Comparison of ENCODE assay signal across 8 cellular contexts in genomic region chr9:113221003-113221799, GRCh38. TPM values are rescaled to one million over a fixed set of nuclear protein-coding genes. Genes with fewer than 3 reads are reported as not detected.
DNase-seq lines count a peak whose midpoint lies in the region; ATAC-seq, FAIRE-seq and TF ChIP-seq lines count a peak whose summit lies in the region.

Gene FKBP15 (minus strand): TSS chr9:113221277. CDS start chr9:113221243, 34 bp downstream.
Gene SLC31A1 (plus strand): TSS chr9:113221544. CDS start chr9:113256149, 34,605 bp downstream.

- in situ Hi-C loops in HepG2 (cut with HindIII; ENCODE audit: extremely low pct_ligation_motif_present, low pct_unique_long_range_greater_than_20kb), result no loop called here

- 1% methylated on average over 16 of the region's 65 CpGs for WGBS in HepG2 (ENCODE audit: low lambda C conversion rate)

- peaks cover 0 to 37% (median 13%) of the 10 kb centered on the region in 11 experiments; a peak in 10 of 22 replicates for H4K20me1 ChIP-seq in BLaER1 treated with 17β-estradiol and CSF1 and Interleukin-3, amounts not matched to agents 10 nM and 100 nM
- no peaks in the 10 kb centered on the region for H4K20me1 ChIP-seq in HepG2 (ENCODE audit: insufficient read depth, low read length)

- peak within 1 kb of the TSS; percentile 80 to 92 (median 88) for H3K9ac ChIP-seq in BLaER1 treated with 17β-estradiol and CSF1 and Interleukin-3, amounts not matched to agents 10 nM and 100 nM
- H3K9ac ChIP-seq in HepG2 (ENCODE audit: insufficient read depth, low read depth, low read length), result peak within 1 kb of the TSS; percentile 97

- POLR2A ChIA-PET in HepG2 (lab: Yijun Ruan, JAX), result interaction anchor here (0.6 to 2.8 kb wide), 21 partner anchors 9 to 741 kb away, joined by 3 to 40 read pairs (median 4); partner anchors contain the start of genes C9orf43, CDC26, POLE3 and PRPF4

- BruUV-seq in HepG2 (replicated peaks; lab: Mats Ljungman, UMichigan), result no TSS peak

- peaks cover 0 to 47% (median 28%) of the 10 kb centered on the region in 11 experiments; a peak in 17 of 22 replicates for H3K36me3 ChIP-seq in BLaER1 treated with 17β-estradiol and CSF1 and Interleukin-3, amounts not matched to agents 10 nM and 100 nM
- H3K36me3 ChIP-seq in HepG2 (replicated peaks in 1 of 2; ENCODE audit: control insufficient read depth in 1 of 2, insufficient read depth in 2 of 2, low read length in 2 of 2), result no peaks in the 10 kb centered on the region; a peak in 1 of 5 replicates

- H3K27me3 ChIP-seq in BLaER1 treated with 17β-estradiol and CSF1 and Interleukin-3, amounts not matched to agents 10 nM and 100 nM, result no peaks in the 10 kb centered on the region
- H3K27me3 ChIP-seq in HepG2 (ENCODE audit: control insufficient read depth in 1 of 2, insufficient read depth in 2 of 2, low read length in 2 of 2), result peaks cover 0 to 3% of the 10 kb centered on the region in 2 experiments; a peak in 1 of 5 replicates

- ATAC-seq in GM19351 (IDR thresholded peaks at IDR 0.05; ENCODE audit: unreplicated experiment) (peak; percentile 84), HG03521 (IDR thresholded peaks at IDR 0.05; ENCODE audit: unreplicated experiment) (peak; percentile 86), HepG2 (peak; percentile 90)

- peak within 1 kb of the TSS; percentile 88 to 99 (median 95) for H3K4me2 ChIP-seq in BLaER1 treated with 17β-estradiol and CSF1 and Interleukin-3, amounts not matched to agents 10 nM and 100 nM
- H3K4me2 ChIP-seq in HepG2 (ENCODE audit: low read depth, low read length), result peak within 1 kb of the TSS; percentile 85

- H3K27ac ChIP-seq in BLaER1 treated with 17β-estradiol and CSF1 and Interleukin-3, amounts not matched to agents 10 nM and 100 nM, result peak within 1 kb of the TSS; percentile 79 to 98 (median 85)
- peak within 1 kb of the TSS; percentile 86 for H3K27ac ChIP-seq in HepG2 (ENCODE audit: extremely low read length, insufficient read depth, low read length)

- TF ChIP-seq EP300 in HepG2 (IDR thresholded peaks at IDR 0.05; ENCODE audit: low read depth in 2 of 2, low read length in 2 of 2) (peak in 1 of 2 experiments; percentile 32; a peak in 1 of 4 replicates), HepG2 (CRISPR knock-in tag; IDR thresholded peaks at IDR 0.05; ENCODE audit: borderline replicate concordance) (no peak)

- peaks cover 45 to 68% (median 54%) of the 10 kb centered on the region in 10 experiments for H3K4me1 ChIP-seq in BLaER1 treated with 17β-estradiol and CSF1 and Interleukin-3, amounts not matched to agents 10 nM and 100 nM
- H3K4me1 ChIP-seq in HepG2 (ENCODE audit: insufficient read depth, low read length), result peaks cover 53% of the 10 kb centered on the region

- intact Hi-C loops in HepG2 (cut with micrococcal nuclease; ENCODE audit: unreplicated experiment), result loop anchor here (2.0 to 5.0 kb wide), 4 partner anchors 41 to 84 kb away; partner anchors contain the start of genes CDC26, PRPF4 and SLC31A2

- FAIRE-seq in HepG2 (lab: Jason Lieb, UNC), result peak; percentile 32

- H3K79me2 ChIP-seq in HepG2 (ENCODE audit: insufficient read depth, low read length), result peaks cover 83% of the 10 kb centered on the region

- TF ChIP-seq RAD21 in HepG2 (CRISPR knock-in tag; IDR thresholded peaks at IDR 0.05), result no peak

- no peak for TF ChIP-seq CTCF in HepG2 (CRISPR knock-in tag; IDR thresholded peaks at IDR 0.05)

- H3K9me3 ChIP-seq in BLaER1 treated with 17β-estradiol and CSF1 and Interleukin-3, amounts not matched to agents 10 nM and 100 nM (replicated peaks in 1 of 11), result no peaks in the 10 kb centered on the region
- no peaks in the 10 kb centered on the region for H3K9me3 ChIP-seq in HepG2 (ENCODE audit: low read length)

- peak; percentile 98 for DNase-seq in NCI-H748 (lab: John Stamatoyannopoulos, UW; ENCODE audit: unreplicated experiment)
- DNase-seq in activated CD4-positive, alpha-beta T cell treated with anti-CD3 and anti-CD28 coated beads, Interleukin-2, amount 50 U/mL, for 4 hours, result peak; percentile 94
- peak; percentile 99 for DNase-seq in dermis blood vessel endothelial cell
- peak; percentile 95 for DNase-seq in HepG2 (ENCODE audit: low spot score)
- DNase-seq in stimulated activated CD4-positive, alpha-beta T cell treated with anti-CD3 and anti-CD28 coated beads, Interleukin-4, amount 100 ng/mL, for 1 hour, result peak; percentile 96

- TF ChIP-seq POLR2A in HepG2 (IDR thresholded peaks at IDR 0.05; ENCODE audit: insufficient read depth in 1 of 2, low read depth in 2 of 2, low read length in 2 of 2), result peak; percentile 91 to 93

- CTCF ChIA-PET in HepG2 (lab: Yijun Ruan, JAX; ENCODE audit: low intra/inter-chr PET ratio, low total read pairs), result no interaction called here

- H2AFZ ChIP-seq in HepG2 (ENCODE audit: low read length), result peak within 1 kb of the TSS; percentile 58

- peak within 1 kb of the TSS; percentile 83 to 98 (median 90) for H3K4me3 ChIP-seq in BLaER1 treated with 17β-estradiol and CSF1 and Interleukin-3, amounts not matched to agents 10 nM and 100 nM
- peak within 1 kb of the TSS; percentile 90 to 92 (median 91) for H3K4me3 ChIP-seq in HepG2 (replicated peaks in 1 of 3; ENCODE audit: insufficient read depth in 1 of 3, low read depth in 2 of 3, low read length in 3 of 3)

TF ChIP-seq in HepG2, 621 proteins besides CTCF, POLR2A, EP300 and RAD21 (continues in another document):
- TF ChIP-seq, protein P1, sequence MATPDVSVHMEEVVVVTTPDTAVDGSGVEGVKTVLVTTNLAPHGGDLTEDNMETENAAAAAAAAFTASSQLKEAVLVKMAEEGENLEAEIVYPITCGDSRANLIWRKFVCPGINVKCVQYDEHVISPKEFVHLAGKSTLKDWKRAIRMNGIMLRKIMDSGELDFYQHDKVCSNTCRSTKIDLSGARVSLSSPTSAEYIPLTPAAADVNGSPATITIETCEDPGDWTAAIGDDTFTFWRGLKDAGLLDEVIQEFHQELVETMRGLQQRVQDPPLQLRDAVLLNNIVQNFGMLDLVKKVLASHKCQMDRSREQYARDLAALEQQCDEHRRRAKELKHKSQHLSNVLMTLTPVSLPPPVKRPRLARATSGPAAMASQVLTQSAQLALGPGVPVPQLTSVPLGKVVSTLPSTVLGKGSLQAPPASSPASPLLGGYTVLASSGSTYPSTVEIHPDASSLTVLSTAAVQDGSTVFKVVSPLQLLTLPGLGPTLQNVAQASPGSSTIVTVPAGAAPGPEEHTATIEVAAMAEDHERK (CRISPR knock-in tag; IDR thresholded peaks at IDR 0.05; ENCODE audit: low read depth), result 0 out of 2 replicates have a peak, but pooled peaks have one; percentile 11

RNA-seq across cellular contexts. Expression of gene FKBP15, which starts in this region (rescaled TPM):
- total RNA-seq in dermis blood vessel endothelial cell (18.7 and 25.3 TPM in 2 replicates), HepG2 (2016; rRNA removed; fragmentation: Illumina TruSeq; extraction: Trizol) (11.8 and 12.3 TPM in 2 replicates)
- 1.6 and 2.1 TPM in 2 replicates for total RNA-seq in HepG2 (2016; cell fraction: cytosol; rRNA removed; fragmentation: Illumina TruSeq; extraction: Trizol; ENCODE audit: low read depth)
- 11.1 and 11.2 TPM in 2 replicates for total RNA-seq in HepG2 (2016; cell fraction: insoluble cytoplasmic fraction; rRNA removed; fragmentation: Illumina TruSeq; extraction: Trizol)
- total RNA-seq in HepG2 (2016; cell fraction: membrane; rRNA removed; fragmentation: Illumina TruSeq; extraction: Trizol), result 2.8 and 3.5 TPM in 2 replicates
- 17.2 and 17.6 TPM in 2 replicates for total RNA-seq in HepG2 (2016; cell fraction: nucleus; rRNA removed; fragmentation: Illumina TruSeq; extraction: Trizol)
- 18.6 and 23.4 TPM in 2 replicates for polyA plus RNA-seq in HepG2 (2011; rRNA removed)
- 8.3 and 8.9 TPM in 2 replicates for polyA plus RNA-seq in HepG2 (2011; cell fraction: cytosol; rRNA removed)
- polyA plus RNA-seq in HepG2 (2011; cell fraction: nucleus; rRNA removed), result 26.9 and 27.4 TPM in 2 replicates
- polyA plus RNA-seq in HepG2 (2012), result 7.2 and 7.5 TPM in 2 replicates
- polyA plus RNA-seq in HepG2 (2016; cell fraction: cytosol; fragmentation: Illumina TruSeq; extraction: Trizol; ENCODE audit: low read depth), result 0.44 and 0.62 TPM in 2 replicates
- polyA plus RNA-seq in HepG2 (2016; cell fraction: insoluble cytoplasmic fraction; fragmentation: Illumina TruSeq; extraction: Trizol; ENCODE audit: low read depth), result 10.7 and 10.8 TPM in 2 replicates
- 1.1 and 1.2 TPM in 2 replicates for polyA plus RNA-seq in HepG2 (2016; cell fraction: membrane; fragmentation: Illumina TruSeq; extraction: Trizol; ENCODE audit: low read depth)
- 19.2 and 19.7 TPM in 2 replicates for polyA plus RNA-seq in HepG2 (2016; cell fraction: nucleus; fragmentation: Illumina TruSeq; extraction: Trizol; ENCODE audit: insufficient read depth, low read depth)
- 78.1 and 115 TPM in 2 replicates for polyA minus RNA-seq in HepG2 (2011; rRNA and poly(A)+ RNA removed; ENCODE audit: low replicate concordance)
- 9.3 and 13.0 TPM in 2 replicates for polyA minus RNA-seq in HepG2 (2011; cell fraction: cytosol; rRNA and poly(A)+ RNA removed)
- polyA minus RNA-seq in HepG2 (2011; cell fraction: nucleus; rRNA and poly(A)+ RNA removed), result 46.9 and 55.0 TPM in 2 replicates

RNA-seq across cellular contexts. Expression of gene SLC31A1, which starts in this region (rescaled TPM):
- total RNA-seq in dermis blood vessel endothelial cell (13.4 and 16.5 TPM in 2 replicates), HepG2 (2016; rRNA removed; fragmentation: Illumina TruSeq; extraction: Trizol) (45.9 and 70.0 TPM in 2 replicates)
- total RNA-seq in HepG2 (2016; cell fraction: cytosol; rRNA removed; fragmentation: Illumina TruSeq; extraction: Trizol; ENCODE audit: low read depth), result 7.1 and 7.4 TPM in 2 replicates
- total RNA-seq in HepG2 (2016; cell fraction: insoluble cytoplasmic fraction; rRNA removed; fragmentation: Illumina TruSeq; extraction: Trizol), result 48.2 and 69.3 TPM in 2 replicates
- total RNA-seq in HepG2 (2016; cell fraction: membrane; rRNA removed; fragmentation: Illumina TruSeq; extraction: Trizol), result 23.8 and 25.3 TPM in 2 replicates
- 54.0 and 61.5 TPM in 2 replicates for total RNA-seq in HepG2 (2016; cell fraction: nucleus; rRNA removed; fragmentation: Illumina TruSeq; extraction: Trizol)
- 51.3 and 62.9 TPM in 2 replicates for polyA plus RNA-seq in HepG2 (2011; rRNA removed)
- polyA plus RNA-seq in HepG2 (2011; cell fraction: cytosol; rRNA removed), result 44.6 and 59.9 TPM in 2 replicates
- 10.5 and 11.9 TPM in 2 replicates for polyA plus RNA-seq in HepG2 (2011; cell fraction: nucleus; rRNA removed)
- 69.2 and 75.5 TPM in 2 replicates for polyA plus RNA-seq in HepG2 (2012)
- polyA plus RNA-seq in HepG2 (2016; cell fraction: cytosol; fragmentation: Illumina TruSeq; extraction: Trizol; ENCODE audit: low read depth), result 5.7 TPM in 2 replicates
- 37.4 and 41.3 TPM in 2 replicates for polyA plus RNA-seq in HepG2 (2016; cell fraction: insoluble cytoplasmic fraction; fragmentation: Illumina TruSeq; extraction: Trizol; ENCODE audit: low read depth)
- 10.6 and 10.8 TPM in 2 replicates for polyA plus RNA-seq in HepG2 (2016; cell fraction: membrane; fragmentation: Illumina TruSeq; extraction: Trizol; ENCODE audit: low read depth)
- 58.2 and 58.6 TPM in 2 replicates for polyA plus RNA-seq in HepG2 (2016; cell fraction: nucleus; fragmentation: Illumina TruSeq; extraction: Trizol; ENCODE audit: insufficient read depth, low read depth)
- 30.4 and 51.6 TPM in 2 replicates for polyA minus RNA-seq in HepG2 (2011; rRNA and poly(A)+ RNA removed; ENCODE audit: low replicate concordance)
- 38.5 and 48.4 TPM in 2 replicates for polyA minus RNA-seq in HepG2 (2011; cell fraction: cytosol; rRNA and poly(A)+ RNA removed)
- polyA minus RNA-seq in HepG2 (2011; cell fraction: nucleus; rRNA and poly(A)+ RNA removed), result 28.3 and 33.1 TPM in 2 replicates

Comparison
In these comparisons a context has a peak if more than half of its experiments do, and no peak if none do; other contexts are left out.
1. Peak in every context shown above with its lines: DNase-seq, ATAC-seq, H3K4me3 ChIP-seq and H3K27ac ChIP-seq.